Comparison of ENCODE assay signal across 8 cellular contexts in genomic region chr1:234978397-234979291, GRCh38.
A peak's percentile ranks its signal among the peaks of the same experiment; 100 is the strongest.
DNase-seq lines count a peak whose midpoint lies in the region; ATAC-seq and TF ChIP-seq lines count a peak whose summit lies in the region.

No MANE protein-coding gene starts in this region.

- peak overlapping the region; percentile 96 for H3K27ac ChIP-seq in BLaER1
- H3K27ac ChIP-seq in OCI-LY3 (ENCODE audit: low read length) = peak overlapping the region; percentile 91
- peak overlapping the region; percentile 71 to 98 (median 88) for H3K27ac ChIP-seq in heart left ventricle
- peak overlapping the region; percentile 83 to 91 (median 89) for H3K27ac ChIP-seq in gastrocnemius medialis

- H3K4me2 ChIP-seq in BLaER1 = peak overlapping the region; percentile 94
- H3K4me2 ChIP-seq in OCI-LY3 (ENCODE audit: low read length) = peak overlapping the region; percentile 91

- H3K27me3 ChIP-seq in BLaER1 (no peaks in the 10 kb centered on the region), OCI-LY3 (ENCODE audit: low read depth, low read length) (no peaks in the 10 kb centered on the region), heart left ventricle (no peaks in the 10 kb centered on the region), gastrocnemius medialis (no peaks in the 10 kb centered on the region)

- in situ Hi-C loops in gastrocnemius medialis (cut with MboI; ENCODE audit: low sequenced_read_pairs in 4 of 4) = loop anchor here in 2 of 4 donors (10.0 to 25.0 kb wide), 3 partner anchors 91 to 474 kb away; no protein-coding TSS in a partner anchor

- peak; percentile 60 for ATAC-seq in GM18873 (IDR thresholded peaks at IDR 0.05; ENCODE audit: low FRiP score, unreplicated experiment)
- peak; percentile 53 for ATAC-seq in HG03095 (IDR thresholded peaks at IDR 0.05; ENCODE audit: unreplicated experiment)
- peak; percentile 17 to 52 for ATAC-seq in activated naive CD4-positive, alpha-beta T cell treated with anti-CD3 and anti-CD28 coated beads, Interleukin-2, amount 50 U/mL, for 72 hours
- peak; percentile 7 to 51 (median 22) for ATAC-seq in heart left ventricle
- ATAC-seq in gastrocnemius medialis = peak in 1 of 2 donors; percentile 16

- no peak overlapping the region for H2AFZ ChIP-seq in OCI-LY3 (ENCODE audit: low read depth, low read length)

- peak in 1 of 2 donors; percentile 28 for DNase-seq in activated naive CD4-positive, alpha-beta T cell treated with anti-CD3 and anti-CD28 coated beads, Interleukin-2, amount 50 U/mL, for 72 hours (ENCODE audit: low spot score in 2 of 2)
- DNase-seq in heart left ventricle = peak in 4 of 5 donors; percentile 48 to 71 (median 60)
- peak; percentile 58 to 68 for DNase-seq in gastrocnemius medialis
- no peak for DNase-seq in amniotic stem cell (lab: John Stamatoyannopoulos, UW)

- TF ChIP-seq CTCF in OCI-LY3 (IDR thresholded peaks at IDR 0.05; ENCODE audit: low read depth, low read length) (peak; percentile 29; the same call in 1 of the 2 replicates), heart left ventricle (IDR thresholded peaks at IDR 0.05) (peak in 5 of 12 donors; percentile 6 to 39 (median 19)), gastrocnemius medialis (IDR thresholded peaks at IDR 0.05 in 4 of 5, conservative IDR thresholded peaks at IDR 0.05 in 1 of 5) (no peak)

- no peaks in the 10 kb centered on the region for H4K20me1 ChIP-seq in BLaER1
- no peaks in the 10 kb centered on the region for H4K20me1 ChIP-seq in OCI-LY3 (ENCODE audit: insufficient read depth, low read length)

- peaks cover 14 to 56% of the 10 kb centered on the region in 2 donors for H3K36me3 Mint-ChIP-seq in activated naive CD4-positive, alpha-beta T cell treated with anti-CD3 and anti-CD28 coated beads, Interleukin-2, amount 50 U/mL, for 72 hours

- no peaks in the 10 kb centered on the region for H3K79me2 ChIP-seq in OCI-LY3 (ENCODE audit: low read length)

- 41 to 45% (median 43%) methylated on average over 10 to 14 of the region's 14 CpGs for WGBS in heart left ventricle, 4 donors

- H3K9ac ChIP-seq in BLaER1 (peak overlapping the region; percentile 80), OCI-LY3 (ENCODE audit: low read length) (peak overlapping the region; percentile 80)

- H3K9me3 ChIP-seq in BLaER1 (no peaks in the 10 kb centered on the region; the same call in 1 of the 2 replicates), OCI-LY3 (ENCODE audit: insufficient read depth, low read length) (no peaks in the 10 kb centered on the region), heart left ventricle (no peaks in the 10 kb centered on the region), gastrocnemius medialis (no peaks in the 10 kb centered on the region)

- peak overlapping the region; percentile 87 to 92 for H3K27ac Mint-ChIP-seq in activated naive CD4-positive, alpha-beta T cell treated with anti-CD3 and anti-CD28 coated beads, Interleukin-2, amount 50 U/mL, for 72 hours

- H3K4me3 ChIP-seq in BLaER1 = peak overlapping the region; percentile 60
- peak overlapping the region; percentile 65 for H3K4me3 ChIP-seq in OCI-LY3 (ENCODE audit: low read length)
- peak overlapping the region in 2 of 12 donors; percentile 15 to 55 for H3K4me3 ChIP-seq in heart left ventricle
- H3K4me3 ChIP-seq in gastrocnemius medialis = no peak overlapping the region

- H3K4me1 ChIP-seq in BLaER1 (peaks cover 95% of the 10 kb centered on the region), OCI-LY3 (ENCODE audit: low read length) (peaks cover 74% of the 10 kb centered on the region), heart left ventricle (peaks cover 15 to 91% (median 45%) of the 10 kb centered on the region in 12 donors), gastrocnemius medialis (peaks cover 46 to 68% of the 10 kb centered on the region in 2 donors)

- H3K9me3 Mint-ChIP-seq in activated naive CD4-positive, alpha-beta T cell treated with anti-CD3 and anti-CD28 coated beads, Interleukin-2, amount 50 U/mL, for 72 hours = peaks cover 8 to 16% of the 10 kb centered on the region in 2 donors

- intact Hi-C loops in heart left ventricle (cut with DNase I) (loop anchor here in 5 of 10 donors (5.0 to 10.0 kb wide), 5 partner anchors 51 to 484 kb away; no protein-coding TSS in a partner anchor), gastrocnemius medialis (cut with DNase I; ENCODE audit: low total_unique reads) (no loop called here)

- H3K36me3 ChIP-seq in BLaER1 (0 out of 2 replicates have a peak, but pooled peaks cover 4% of the 10 kb centered on the region), OCI-LY3 (replicated peaks; ENCODE audit: low read depth, low read length) (no peaks in the 10 kb centered on the region), heart left ventricle (no peaks in the 10 kb centered on the region), gastrocnemius medialis (no peaks in the 10 kb centered on the region)

- TF ChIP-seq POLR2A in heart left ventricle (IDR thresholded peaks at IDR 0.05) = no peak
- peak; percentile 7 to 23 for TF ChIP-seq POLR2A in gastrocnemius medialis (IDR thresholded peaks at IDR 0.05)

Comparison
In these comparisons a context has a peak if more than half of its experiments do, and no peak if none do; other contexts are left out.
1. H3K4me3 ChIP-seq: peak in BLaER1 (single experiment) and OCI-LY3 (single experiment); none in gastrocnemius medialis (0 of 4).
2. POLR2A ChIP-seq: peak in gastrocnemius medialis (2 of 2); none in heart left ventricle (0 of 2).
3. Peak in every context shown above with its lines, with median percentiles within 50 percentile points of each other: H3K27ac ChIP-seq.